In the genomic region with DNA sequence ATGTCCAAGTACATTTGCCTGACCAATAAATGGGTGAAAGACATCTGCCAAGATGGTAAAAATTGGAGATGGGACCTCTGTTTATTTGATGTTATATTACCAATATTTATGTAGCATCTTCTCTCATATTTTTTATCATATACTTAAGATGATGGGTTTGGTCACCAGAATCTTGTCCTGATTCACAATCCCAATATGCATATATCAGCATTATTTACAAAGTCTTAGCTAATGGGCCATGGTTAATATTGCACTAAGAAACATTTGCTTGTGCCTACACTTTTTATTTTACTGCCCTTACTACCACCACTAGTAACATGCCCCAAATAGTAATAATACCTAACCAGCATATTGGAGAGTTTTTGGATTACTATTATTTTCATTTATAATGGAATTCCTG, we compare ENCODE assay signal across 8 cellular contexts.
"Had no signal": no experiment of that assay in that cellular context is flagged by ENCODE, and none has a peak within 500 bp of the region (broad histone marks: within the 10 kb centered on the region; RNA-seq: fewer than 3 reads in every experiment).

No MANE protein-coding gene starts in this region.

- FAIRE-seq: H1, H54 had no signal

- ATAC-seq: GM23338 had no signal

- H3K4me3 Mint-ChIP-seq: GM23338, H9, IgD-negative memory B cell had no signal

- H3K27ac Mint-ChIP-seq: GM23338, H9, IgD-negative memory B cell had no signal

- H3K4me2 ChIP-seq: GM23338 had no signal

- H3K4me3 ChIP-seq: GM23338 had no signal

- H3K36me3 Mint-ChIP-seq: IgD-negative memory B cell had no signal

- H3K9me3 Mint-ChIP-seq: GM23338, H9 had no signal

- DNase-seq: H9, HCEC 1CT, KG1 had no signal

- H2AFZ ChIP-seq: GM23338 had no signal

- H3K27me3 Mint-ChIP-seq: IgD-negative memory B cell had no signal

- H3K4me1 Mint-ChIP-seq: IgD-negative memory B cell had no signal

- H3K27ac ChIP-seq: HL-60 had no signal
